38 cellular contexts compared by ENCODE assay signal in genomic region chr7:38824948-38825347, GRCh38.
"Had no signal": no experiment of that assay in that cellular context is flagged by ENCODE, and none has a peak within 500 bp of the region (broad histone marks: within the 10 kb centered on the region; RNA-seq: fewer than 3 reads in every experiment).

No MANE protein-coding gene starts in this region.

- H3K4me3 Mint-ChIP-seq: activated naive CD4-positive, alpha-beta T cell treated with anti-CD3 and anti-CD28 coated beads for 36 hours; activated naive CD4-positive, alpha-beta T cell treated with anti-CD3 and anti-CD28 coated beads, Interleukin-2, amount 10 ng/mL, durations not matched to agents 7 days and 5 days; activated naive CD4-positive, alpha-beta T cell treated with anti-CD3 and anti-CD28 coated beads, Interleukin-2, amount 50 U/mL, for 24 hours; activated naive CD8-positive, alpha-beta T cell; activated naive CD8-positive, alpha-beta T cell treated with anti-CD3 and anti-CD28 coated beads for 36 hours; activated naive CD8-positive, alpha-beta T cell treated with anti-CD3 and anti-CD28 coated beads, Interleukin-2, amount 10 ng/mL, durations not matched to agents 7 days and 5 days; activated naive CD8-positive, alpha-beta T cell treated with anti-CD3 and anti-CD28 coated beads, Interleukin-2, amount 50 U/mL, for 24 hours; activated T-cell treated with anti-CD3 and anti-CD28 coated beads, Interleukin-2, amount 50 U/mL, for 24 hours; activated T-cell treated with anti-CD3 and anti-CD28 coated beads, Interleukin-2, amount 50 U/mL, for 4 hours; activated T-cell treated with anti-CD3 and anti-CD28 coated beads, Interleukin-2, amount 50 U/mL, for 72 hours; activated T-helper 1 cell treated with anti-CD3 and anti-CD28 coated beads, Interleukin-12 subunit alpha, Interleukin-12 subunit beta, Interleukin-2, Interleukin-4 antibody, amounts not matched to agents 30 ng/mL and 10 ng/mL and 1 ng/mL, durations not matched to agents 14 hours and 24 hours and 36 hours; activated T-helper 17 cell treated with anti-CD3 and anti-CD28 coated beads, Interleukin-2, amount 50 U/mL, for 72 hours; brain; central memory CD8-positive, alpha-beta T cell had no signal

- DNase-seq: activated effector memory CD4-positive, alpha-beta T cell treated with anti-CD3 and anti-CD28 coated beads, Interleukin-2, amount 50 U/mL, for 16 hours; activated effector memory CD4-positive, alpha-beta T cell treated with Interleukin-2 at 50 U/mL for 16 hours; activated gamma-delta T cell; activated gamma-delta T cell treated with Interleukin-2 at 50 U/mL for 16 hours; activated naive CD4-positive, alpha-beta T cell; activated naive CD4-positive, alpha-beta T cell treated with anti-CD3 and anti-CD28 coated beads for 36 hours; activated naive CD4-positive, alpha-beta T cell treated with anti-CD3 and anti-CD28 coated beads, Interleukin-2, amount 10 ng/mL, durations not matched to agents 7 days and 5 days; activated naive CD4-positive, alpha-beta T cell treated with anti-CD3 and anti-CD28 coated beads, Interleukin-2, amount 50 U/mL, for 16 hours; activated naive CD4-positive, alpha-beta T cell treated with Interleukin-2 at 50 U/mL for 16 hours; activated naive CD8-positive, alpha-beta T cell treated with anti-CD3 and anti-CD28 coated beads for 36 hours; activated naive CD8-positive, alpha-beta T cell treated with anti-CD3 and anti-CD28 coated beads, Interleukin-2, amount 10 ng/mL, durations not matched to agents 7 days and 5 days; activated naive CD8-positive, alpha-beta T cell treated with anti-CD3 and anti-CD28 coated beads, Interleukin-2, amount 50 U/mL, for 24 hours; activated T-cell treated with anti-CD3 and anti-CD28 coated beads, Interleukin-2, amount 50 U/mL, for 1 hour; activated T-cell treated with anti-CD3 and anti-CD28 coated beads, Interleukin-2, amount 50 U/mL, for 24 hours; activated T-cell treated with anti-CD3 and anti-CD28 coated beads, Interleukin-2, amount 50 U/mL, for 4 hours; activated T-cell treated with anti-CD3 and anti-CD28 coated beads, Interleukin-2, amount 50 U/mL, for 48 hours; activated T-cell treated with anti-CD3 and anti-CD28 coated beads, Interleukin-2, amount 50 U/mL, for 72 hours; adrenal gland; amniotic stem cell; amygdala; anterior cingulate cortex; aorta; body of pancreas; brain microvascular endothelial cell; caudate nucleus; central memory CD4-positive, alpha-beta T cell; cerebellar nuclear complex had no signal

- H3K36me3 ChIP-seq: brain microvascular endothelial cell, breast epithelium, cardiac muscle cell had no signal

- H3K4me3 ChIP-seq: adrenal gland, body of pancreas, breast epithelium, cardiac muscle cell had no signal

- H3K4me1 Mint-ChIP-seq: activated naive CD4-positive, alpha-beta T cell treated with anti-CD3 and anti-CD28 coated beads, Interleukin-2, amount 10 ng/mL, durations not matched to agents 7 days and 5 days; activated naive CD8-positive, alpha-beta T cell treated with anti-CD3 and anti-CD28 coated beads, Interleukin-2, amount 10 ng/mL, durations not matched to agents 7 days and 5 days; brain had no signal

- H3K27me3 ChIP-seq: adrenal gland, ascending aorta, body of pancreas, brain microvascular endothelial cell, breast epithelium, cardiac muscle cell had no signal

- H3K27ac Mint-ChIP-seq: activated naive CD4-positive, alpha-beta T cell treated with anti-CD3 and anti-CD28 coated beads for 36 hours; activated naive CD4-positive, alpha-beta T cell treated with anti-CD3 and anti-CD28 coated beads, Interleukin-2, amount 10 ng/mL, durations not matched to agents 7 days and 5 days; activated naive CD4-positive, alpha-beta T cell treated with anti-CD3 and anti-CD28 coated beads, Interleukin-2, amount 50 U/mL, for 24 hours; activated naive CD4-positive, alpha-beta T cell treated with anti-CD3 and anti-CD28 coated beads, Interleukin-2, amount 50 U/mL, for 72 hours; activated naive CD8-positive, alpha-beta T cell; activated naive CD8-positive, alpha-beta T cell treated with anti-CD3 and anti-CD28 coated beads for 36 hours; activated naive CD8-positive, alpha-beta T cell treated with anti-CD3 and anti-CD28 coated beads, Interleukin-2, amount 10 ng/mL, durations not matched to agents 7 days and 5 days; activated naive CD8-positive, alpha-beta T cell treated with anti-CD3 and anti-CD28 coated beads, Interleukin-2, amount 50 U/mL, for 24 hours; activated T-cell treated with anti-CD3 and anti-CD28 coated beads, Interleukin-2, amount 50 U/mL, for 24 hours; activated T-cell treated with anti-CD3 and anti-CD28 coated beads, Interleukin-2, amount 50 U/mL, for 72 hours; activated T-helper 1 cell treated with anti-CD3 and anti-CD28 coated beads, Interleukin-12 subunit alpha, Interleukin-12 subunit beta, Interleukin-2, Interleukin-4 antibody, amounts not matched to agents 30 ng/mL and 10 ng/mL and 1 ng/mL, durations not matched to agents 14 hours and 24 hours and 36 hours; activated T-helper 17 cell treated with anti-CD3 and anti-CD28 coated beads, Interleukin-2, amount 50 U/mL, for 72 hours; activated T-helper 2 cell treated with anti-CD3 and anti-CD28 coated beads, Interferon-gamma antibody, Interleukin-2, Interleukin-4, amounts not matched to agents 10 μg/mL and 5 μg/mL and 100 μg/mL, durations not matched to agents 14 hours and 24 hours and 36 hours; brain had no signal

- ATAC-seq: activated naive CD4-positive, alpha-beta T cell treated with anti-CD3 and anti-CD28 coated beads, Interleukin-2, amount 50 U/mL, for 72 hours; activated naive CD8-positive, alpha-beta T cell treated with anti-CD3 and anti-CD28 coated beads, Interleukin-2, amount 50 U/mL, for 24 hours; activated T-cell treated with anti-CD3 and anti-CD28 coated beads, Interleukin-2, amount 50 U/mL, for 4 hours; activated T-cell treated with anti-CD3 and anti-CD28 coated beads, Interleukin-2, amount 50 U/mL, for 72 hours; activated T-helper 17 cell treated with anti-CD3 and anti-CD28 coated beads, Interleukin-2, amount 50 U/mL, for 72 hours; body of pancreas had no signal

- H3K4me1 ChIP-seq: breast epithelium had no signal

- H3K27ac ChIP-seq: adrenal gland, brain microvascular endothelial cell had no signal

- H3K9me3 ChIP-seq: adrenal gland had no signal

- H3K27me3 Mint-ChIP-seq: activated naive CD4-positive, alpha-beta T cell treated with anti-CD3 and anti-CD28 coated beads, Interleukin-2, amount 10 ng/mL, durations not matched to agents 7 days and 5 days; activated naive CD4-positive, alpha-beta T cell treated with anti-CD3 and anti-CD28 coated beads, Interleukin-2, amount 50 U/mL, for 24 hours; activated naive CD8-positive, alpha-beta T cell; activated naive CD8-positive, alpha-beta T cell treated with anti-CD3 and anti-CD28 coated beads for 36 hours; activated naive CD8-positive, alpha-beta T cell treated with anti-CD3 and anti-CD28 coated beads, Interleukin-2, amount 10 ng/mL, durations not matched to agents 7 days and 5 days; activated naive CD8-positive, alpha-beta T cell treated with anti-CD3 and anti-CD28 coated beads, Interleukin-2, amount 50 U/mL, for 24 hours; activated T-cell treated with anti-CD3 and anti-CD28 coated beads, Interleukin-2, amount 50 U/mL, for 24 hours; activated T-helper 17 cell treated with anti-CD3 and anti-CD28 coated beads, Interleukin-2, amount 50 U/mL, for 72 hours; brain; central memory CD8-positive, alpha-beta T cell had no signal

- H3K9me3 Mint-ChIP-seq: activated naive CD4-positive, alpha-beta T cell treated with anti-CD3 and anti-CD28 coated beads, Interleukin-2, amount 10 ng/mL, durations not matched to agents 7 days and 5 days; activated naive CD4-positive, alpha-beta T cell treated with anti-CD3 and anti-CD28 coated beads, Interleukin-2, amount 50 U/mL, for 24 hours; activated naive CD8-positive, alpha-beta T cell treated with anti-CD3 and anti-CD28 coated beads, Interleukin-2, amount 50 U/mL, for 24 hours; activated T-cell treated with anti-CD3 and anti-CD28 coated beads, Interleukin-2, amount 50 U/mL, for 72 hours; activated T-helper 1 cell treated with anti-CD3 and anti-CD28 coated beads, Interleukin-12 subunit alpha, Interleukin-12 subunit beta, Interleukin-2, Interleukin-4 antibody, amounts not matched to agents 30 ng/mL and 10 ng/mL and 1 ng/mL, durations not matched to agents 14 hours and 24 hours and 36 hours; activated T-helper 17 cell treated with anti-CD3 and anti-CD28 coated beads, Interleukin-2, amount 50 U/mL, for 72 hours; activated T-helper 2 cell treated with anti-CD3 and anti-CD28 coated beads, Interferon-gamma antibody, Interleukin-2, Interleukin-4, amounts not matched to agents 10 μg/mL and 5 μg/mL and 100 μg/mL, durations not matched to agents 14 hours and 24 hours and 36 hours; central memory CD8-positive, alpha-beta T cell had no signal
